1 cellular context compared by ENCODE assay signal in genomic region chr17:45384800-45385262, GRCh38.
TF ChIP-seq lines count a peak whose summit lies in the region.

No MANE protein-coding gene starts in this region.

TF ChIP-seq in GM12878, 131 proteins besides CTCF, POLR2A, EP300 and RAD21 (continued from another document):
- TF ChIP-seq ZBTB40 (IDR thresholded peaks at IDR 0.05; ENCODE audit: borderline replicate concordance) (no peak), CHD2 (IDR thresholded peaks at IDR 0.05; ENCODE audit: borderline replicate concordance, low read depth, low read length) (no peak), BACH1 (IDR thresholded peaks at IDR 0.05; ENCODE audit: borderline replicate concordance) (no peak), TAF1 (IDR thresholded peaks at IDR 0.05; ENCODE audit: borderline replicate concordance, low read depth, low read length) (no peak), ELK1 (IDR thresholded peaks at IDR 0.05; ENCODE audit: low read depth, low read length) (no peak), PBX3 (IDR thresholded peaks at IDR 0.05; ENCODE audit: insufficient replicate concordance, low read depth, low read length) (no peak), NR2C2 (IDR thresholded peaks at IDR 0.05; ENCODE audit: borderline replicate concordance, control insufficient read depth, insufficient read length, low read depth) (no peak), EZH2 (IDR thresholded peaks at IDR 0.05; ENCODE audit: borderline replicate concordance, control insufficient read depth, low read depth, low read length) (no peak), MAX (IDR thresholded peaks at IDR 0.05; ENCODE audit: low read depth, low read length) (no peak), CBX5 (IDR thresholded peaks at IDR 0.05; ENCODE audit: low read depth) (no peak)
TF ChIP-seq in GM12878: peak in this region for 0.
